Comparison of ENCODE assay signal across 15 cellular contexts in genomic region chr2:144830543-144830942, GRCh38.
"Had no signal": no experiment of that assay in that cellular context is flagged by ENCODE, and none has a peak within 500 bp of the region (broad histone marks: within the 10 kb centered on the region; RNA-seq: fewer than 3 reads in every experiment).

No MANE protein-coding gene starts in this region.

- H3K27ac ChIP-seq: esophagus squamous epithelium, lower lobe of right lung, sigmoid colon had no signal

- H3K27me3 ChIP-seq: esophagus squamous epithelium, sigmoid colon had no signal

- H3K4me1 ChIP-seq: esophagus squamous epithelium, lower lobe of right lung had no signal

- H3K4me3 ChIP-seq: esophagus squamous epithelium, lower lobe of right lung, sigmoid colon had no signal

- ATAC-seq: left colon; lower lobe of right lung; stimulated activated effector memory CD8-positive, alpha-beta T cell treated with anti-CD3 and anti-CD28 coated beads, Interleukin-12 subunit alpha, Interleukin-12 subunit beta, amount 100 ng/mL, for 72 hours; T-cell had no signal

- DNase-seq: activated CD4-positive, CD25-positive, alpha-beta regulatory T cell treated with anti-CD3 and anti-CD28 coated beads, Interleukin-2, amount 50 U/mL, for 72 hours; activated naive CD8-positive, alpha-beta T cell treated with anti-CD3 and anti-CD28 coated beads for 36 hours; cortex of kidney; effector CD4-positive, alpha-beta T cell; esophagus squamous epithelium; foreskin melanocyte; head of caudate nucleus; immature natural killer cell; left colon; lower lobe of right lung; sigmoid colon; stimulated activated CD4-positive, alpha-beta T cell treated with anti-CD3 and anti-CD28 coated beads, Interleukin-12 subunit alpha, Interleukin-12 subunit beta, amount 100 ng/mL, for 4 hours; T-cell; T-helper 9 cell had no signal

- H3K9me3 ChIP-seq: esophagus squamous epithelium, lower lobe of right lung, sigmoid colon had no signal

- H3K36me3 ChIP-seq: esophagus squamous epithelium, lower lobe of right lung, sigmoid colon had no signal
